ENCODE assay signal across 1 cellular context in the genomic region with DNA sequence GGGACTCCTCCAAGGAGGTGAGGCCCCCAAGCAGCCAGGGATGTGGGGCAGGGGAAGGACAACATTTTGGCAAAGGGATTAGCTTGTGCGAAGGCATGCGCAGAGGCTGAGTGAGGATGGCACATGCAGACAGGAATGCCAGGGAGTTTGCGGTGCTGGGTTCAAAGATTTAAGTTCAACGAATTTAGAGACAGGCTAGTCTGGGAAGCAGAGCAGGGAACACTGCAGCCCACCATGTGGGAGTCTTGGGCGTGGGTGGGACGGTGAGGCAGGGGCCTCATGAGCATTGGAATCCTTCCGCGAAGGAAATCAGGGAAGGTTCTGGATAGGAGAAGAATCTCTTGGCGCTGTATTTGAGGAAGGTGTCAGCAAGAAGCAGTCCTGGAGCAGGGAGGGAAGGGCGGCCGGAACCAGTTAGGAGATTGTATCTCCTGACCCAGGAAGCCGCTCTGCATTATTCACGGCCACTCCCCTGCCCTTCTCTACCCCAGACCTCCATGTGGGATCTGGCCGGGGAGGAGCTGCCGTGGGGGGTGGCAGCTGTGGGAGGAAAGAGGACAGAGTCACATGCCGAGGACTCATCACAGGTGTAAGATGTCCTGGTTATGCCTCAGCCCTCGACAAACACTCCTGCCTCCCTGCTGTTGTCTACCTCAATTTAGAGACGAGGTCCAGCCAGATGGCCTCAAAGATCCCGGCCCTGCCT.
TF ChIP-seq lines count a peak whose summit lies in the region.

No MANE protein-coding gene starts in this region.

TF ChIP-seq in K562, 482 proteins besides CTCF, POLR2A, EP300 and RAD21 (continued from another document):
- TF ChIP-seq, protein P1, sequence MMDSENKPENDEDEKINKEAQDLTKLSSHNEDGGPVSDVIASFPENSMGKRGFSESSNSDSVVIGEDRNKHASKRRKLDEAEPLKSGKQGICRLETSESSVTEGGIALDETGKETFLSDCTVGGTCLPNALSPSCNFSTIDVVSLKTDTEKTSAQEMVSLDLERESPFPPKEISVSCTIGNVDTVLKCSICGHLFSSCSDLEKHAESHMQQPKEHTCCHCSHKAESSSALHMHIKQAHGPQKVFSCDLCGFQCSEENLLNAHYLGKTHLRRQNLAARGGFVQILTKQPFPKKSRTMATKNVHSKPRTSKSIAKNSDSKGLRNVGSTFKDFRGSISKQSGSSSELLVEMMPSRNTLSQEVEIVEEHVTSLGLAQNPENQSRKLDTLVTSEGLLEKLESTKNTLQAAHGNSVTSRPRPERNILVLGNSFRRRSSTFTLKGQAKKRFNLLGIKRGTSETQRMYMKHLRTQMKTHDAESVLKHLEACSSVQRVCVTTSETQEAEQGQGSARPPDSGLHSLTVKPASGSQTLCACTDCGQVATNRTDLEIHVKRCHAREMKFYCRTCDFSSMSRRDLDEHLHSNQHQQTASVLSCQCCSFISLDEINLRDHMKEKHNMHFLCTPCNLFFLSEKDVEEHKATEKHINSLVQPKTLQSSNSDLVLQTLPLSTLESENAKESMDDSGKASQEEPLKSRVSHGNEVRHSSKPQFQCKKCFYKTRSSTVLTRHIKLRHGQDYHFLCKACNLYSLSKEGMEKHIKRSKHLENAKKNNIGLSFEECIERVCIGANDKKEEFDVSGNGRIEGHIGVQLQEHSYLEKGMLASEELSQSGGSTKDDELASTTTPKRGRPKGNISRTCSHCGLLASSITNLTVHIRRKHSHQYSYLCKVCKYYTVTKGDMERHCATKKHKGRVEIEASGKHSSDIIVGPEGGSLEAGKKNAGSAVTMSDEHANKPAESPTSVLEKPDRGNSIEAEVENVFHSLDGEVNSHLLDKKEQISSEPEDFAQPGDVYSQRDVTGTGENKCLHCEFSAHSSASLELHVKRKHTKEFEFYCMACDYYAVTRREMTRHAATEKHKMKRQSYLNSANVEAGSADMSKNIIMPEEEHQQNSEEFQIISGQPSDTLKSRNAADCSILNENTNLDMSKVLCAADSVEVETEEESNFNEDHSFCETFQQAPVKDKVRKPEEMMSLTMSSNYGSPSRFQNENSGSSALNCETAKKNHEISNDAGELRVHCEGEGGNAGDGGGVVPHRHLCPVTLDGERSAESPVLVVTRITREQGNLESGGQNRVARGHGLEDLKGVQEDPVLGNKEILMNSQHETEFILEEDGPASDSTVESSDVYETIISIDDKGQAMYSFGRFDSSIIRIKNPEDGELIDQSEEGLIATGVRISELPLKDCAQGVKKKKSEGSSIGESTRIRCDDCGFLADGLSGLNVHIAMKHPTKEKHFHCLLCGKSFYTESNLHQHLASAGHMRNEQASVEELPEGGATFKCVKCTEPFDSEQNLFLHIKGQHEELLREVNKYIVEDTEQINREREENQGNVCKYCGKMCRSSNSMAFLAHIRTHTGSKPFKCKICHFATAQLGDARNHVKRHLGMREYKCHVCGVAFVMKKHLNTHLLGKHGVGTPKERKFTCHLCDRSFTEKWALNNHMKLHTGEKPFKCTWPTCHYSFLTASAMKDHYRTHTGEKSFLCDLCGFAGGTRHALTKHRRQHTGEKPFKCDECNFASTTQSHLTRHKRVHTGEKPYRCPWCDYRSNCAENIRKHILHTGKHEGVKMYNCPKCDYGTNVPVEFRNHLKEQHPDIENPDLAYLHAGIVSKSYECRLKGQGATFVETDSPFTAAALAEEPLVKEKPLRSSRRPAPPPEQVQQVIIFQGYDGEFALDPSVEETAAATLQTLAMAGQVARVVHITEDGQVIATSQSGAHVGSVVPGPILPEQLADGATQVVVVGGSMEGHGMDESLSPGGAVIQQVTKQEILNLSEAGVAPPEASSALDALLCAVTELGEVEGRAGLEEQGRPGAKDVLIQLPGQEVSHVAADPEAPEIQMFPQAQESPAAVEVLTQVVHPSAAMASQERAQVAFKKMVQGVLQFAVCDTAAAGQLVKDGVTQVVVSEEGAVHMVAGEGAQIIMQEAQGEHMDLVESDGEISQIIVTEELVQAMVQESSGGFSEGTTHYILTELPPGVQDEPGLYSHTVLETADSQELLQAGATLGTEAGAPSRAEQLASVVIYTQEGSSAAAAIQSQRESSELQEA (IDR thresholded peaks at IDR 0.05; ENCODE audit: low read depth): no peak
